Comparison of ENCODE assay signal across 21 cellular contexts in the genomic region with DNA sequence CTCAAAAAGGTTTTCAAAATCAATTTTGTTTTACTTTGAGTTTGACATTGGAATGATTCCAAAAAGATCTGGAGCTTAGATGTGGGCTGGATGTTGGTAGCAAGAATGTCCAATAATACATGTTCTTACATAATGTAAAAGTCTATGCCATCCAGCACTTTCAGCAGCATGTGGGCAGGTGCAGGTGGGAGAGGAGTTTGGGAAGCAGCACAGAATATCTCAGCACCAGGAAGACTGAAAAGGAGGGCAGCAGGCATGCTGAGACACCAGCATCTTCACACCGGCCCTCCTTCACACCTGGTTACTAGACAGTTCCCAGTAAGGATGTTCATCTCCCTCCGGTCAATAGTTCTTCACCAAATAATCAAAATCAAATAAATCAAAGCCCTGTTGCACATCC.
DNase-seq lines count a peak whose midpoint lies in the region; ATAC-seq and TF ChIP-seq lines count a peak whose summit lies in the region.
"Had no signal": no experiment of that assay in that cellular context is flagged by ENCODE, and none has a peak within 500 bp of the region (broad histone marks: within the 10 kb centered on the region; RNA-seq: fewer than 3 reads in every experiment).

No MANE protein-coding gene starts in this region.

- H3K27ac Mint-ChIP-seq in mesothelial cell of epicardium, result peak overlapping the region; percentile 90
- H3K27ac Mint-ChIP-seq in CD8-positive, alpha-beta T cell, result no peak overlapping the region
- H3K27ac Mint-ChIP-seq: B cell; CD4-positive, alpha-beta T cell; GM23338; H9; HFFc6 had no signal

- intact Hi-C loops in CD8-positive, alpha-beta T cell (cut with DNase I, micrococcal nuclease), result no loop called here

- H3K27me3 Mint-ChIP-seq in mesothelial cell of epicardium (ENCODE audit: low read depth), result no peaks in the 10 kb centered on the region
- peaks cover 6% of the 10 kb centered on the region for H3K27me3 Mint-ChIP-seq in CD8-positive, alpha-beta T cell (ENCODE audit: low read depth)
- H3K27me3 Mint-ChIP-seq: CD4-positive, alpha-beta T cell had no signal

- CTCF ChIA-PET in CD8-positive, alpha-beta T cell (lab: Charles Lee), result no interaction called here

- H3K4me3 Mint-ChIP-seq in mesothelial cell of epicardium, result no peak overlapping the region
- H3K4me3 Mint-ChIP-seq in CD8-positive, alpha-beta T cell, result no peak overlapping the region
- H3K4me3 Mint-ChIP-seq: B cell; CD4-positive, alpha-beta T cell; GM23338; H9; HFFc6 had no signal

- no peaks in the 10 kb centered on the region for H3K4me1 ChIP-seq in CD8-positive, alpha-beta T cell (ENCODE audit: insufficient read depth, low read length)
- H3K4me1 ChIP-seq: BLaER1 had no signal

- no peaks in the 10 kb centered on the region for H3K36me3 Mint-ChIP-seq in mesothelial cell of epicardium
- no peaks in the 10 kb centered on the region for H3K36me3 Mint-ChIP-seq in CD8-positive, alpha-beta T cell

- ATAC-seq in CD8-positive, alpha-beta T cell, result no peak
- ATAC-seq: GM23338, HCT116 had no signal

- peaks cover 54% of the 10 kb centered on the region for H3K4me1 Mint-ChIP-seq in mesothelial cell of epicardium
- H3K4me1 Mint-ChIP-seq in CD8-positive, alpha-beta T cell (ENCODE audit: low read depth), result no peaks in the 10 kb centered on the region
- H3K4me1 Mint-ChIP-seq: B cell had no signal

- TF ChIP-seq CTCF in mesothelial cell of epicardium (IDR thresholded peaks at IDR 0.05; ENCODE audit: unreplicated experiment), result no peak
- no peak for TF ChIP-seq CTCF in CD8-positive, alpha-beta T cell (IDR thresholded peaks at IDR 0.05)

- no peaks in the 10 kb centered on the region for H3K36me3 ChIP-seq in CD8-positive, alpha-beta T cell (ENCODE audit: insufficient read depth, low read length)
- H3K36me3 ChIP-seq: BLaER1 had no signal

- peak; percentile 47 for DNase-seq in activated effector memory CD4-positive, alpha-beta T cell treated with anti-CD3 and anti-CD28 coated beads, Interleukin-2, amount 50 U/mL, for 16 hours
- DNase-seq in activated effector memory CD4-positive, alpha-beta T cell treated with Interleukin-2 at 50 U/mL for 16 hours, result no peak
- DNase-seq in mesothelial cell of epicardium (ENCODE audit: low spot score in 2 of 2, unreplicated experiment in 2 of 2), result no peak
- DNase-seq in putamen (ENCODE audit: low spot score), result peak; percentile 34
- no peak for DNase-seq in activated T-cell treated with anti-CD3 and anti-CD28 coated beads, Interleukin-2, amount 50 U/mL, for 48 hours
- DNase-seq in CD8-positive, alpha-beta T cell, result no peak
- DNase-seq in NCI-H446 treated with DMSO at 0.1 percent for 48 hours (lab: John Stamatoyannopoulos, UW), result no peak
- DNase-seq: Calu3; CD4-positive, alpha-beta T cell; COR-L47; DMS53; DMS79 treated with DMSO at 0.1 percent for 48 hours; GF-D8; H9; HFFc6 had no signal

- no peaks in the 10 kb centered on the region for H3K9me3 ChIP-seq in CD8-positive, alpha-beta T cell (ENCODE audit: low read length)
- H3K9me3 ChIP-seq: BLaER1 had no signal

- H3K4me3 ChIP-seq in CD8-positive, alpha-beta T cell (ENCODE audit: low read depth, low read length), result no peak overlapping the region
- H3K4me3 ChIP-seq: BLaER1, GM23338 had no signal

- POLR2A ChIA-PET in CD8-positive, alpha-beta T cell (lab: Charles Lee), result no interaction called here

- H3K9me3 Mint-ChIP-seq in mesothelial cell of epicardium, result peaks cover 3% of the 10 kb centered on the region
- no peaks in the 10 kb centered on the region for H3K9me3 Mint-ChIP-seq in CD8-positive, alpha-beta T cell
- H3K9me3 Mint-ChIP-seq: CD4-positive, alpha-beta T cell had no signal

- no peak overlapping the region for H3K27ac ChIP-seq in CD8-positive, alpha-beta T cell (ENCODE audit: low read depth, low read length)
- H3K27ac ChIP-seq: 22Rv1, BLaER1, C4-2B had no signal

- H3K27me3 ChIP-seq in CD8-positive, alpha-beta T cell (ENCODE audit: insufficient read depth, low read length), result no peaks in the 10 kb centered on the region
- H3K27me3 ChIP-seq: BLaER1 had no signal

Comparison
In these comparisons a context has a peak if more than half of its experiments do, and no peak if none do; other contexts are left out.
1. DNase-seq: peak in activated effector memory CD4-positive, alpha-beta T cell treated with anti-CD3 and anti-CD28 coated beads, Interleukin-2, amount 50 U/mL, for 16 hours (single experiment) and putamen (single experiment); none in activated effector memory CD4-positive, alpha-beta T cell treated with Interleukin-2 at 50 U/mL for 16 hours (single experiment), mesothelial cell of epicardium (0 of 2), activated T-cell treated with anti-CD3 and anti-CD28 coated beads, Interleukin-2, amount 50 U/mL, for 48 hours (0 of 2), CD8-positive, alpha-beta T cell (0 of 7) and NCI-H446 treated with DMSO at 0.1 percent for 48 hours (single experiment).